ENCODE assay signal across 16 cellular contexts in genomic region chr13:43245374-43245964, GRCh38.
A peak's percentile ranks its signal among the peaks of the same experiment; 100 is the strongest.
DNase-seq lines count a peak whose midpoint lies in the region; ATAC-seq and TF ChIP-seq lines count a peak whose summit lies in the region.
"Had no signal": no experiment of that assay in that cellular context is flagged by ENCODE, and none has a peak within 500 bp of the region (broad histone marks: within the 10 kb centered on the region; RNA-seq: fewer than 3 reads in every experiment).

No MANE protein-coding gene starts in this region.

- no peak for ATAC-seq in activated CD8-positive, alpha-beta memory T cell treated with anti-CD3 and anti-CD28 coated beads, Interleukin-2, amount 10 ng/mL, durations not matched to agents 7 days and 5 days
- ATAC-seq: pancreas had no signal

- dilution Hi-C loops in mammary epithelial cell (cut with HindIII; ENCODE audit: low sequenced_read_pairs): no loop called here

- peak; percentile 58 for DNase-seq in AG04450 (ENCODE audit: low read depth, low spot score)
- peak; percentile 79 for DNase-seq in LHCN-M2 (ENCODE audit: low read depth)
- peak; percentile 63 for DNase-seq in mammary epithelial cell
- peak; percentile 66 for DNase-seq in glomerular visceral epithelial cell (ENCODE audit: extremely low spot score)
- no peak for DNase-seq in NCI-H82 treated with DMSO at 0.1 percent for 48 hours (lab: John Stamatoyannopoulos, UW; ENCODE audit: unreplicated experiment)
- DNase-seq in type B pancreatic cell (ENCODE audit: extremely low spot score, unreplicated experiment): no peak
- no peak for DNase-seq in activated CD8-positive, alpha-beta memory T cell treated with anti-CD3 and anti-CD28 coated beads, Interleukin-2, amount 10 ng/mL, durations not matched to agents 7 days and 5 days
- no peak for DNase-seq in OCI-LY7 (ENCODE audit: low spot score)
- DNase-seq: ACHN; activated B cell treated with CpG ODN at 0.5 μM for 24 hours; activated naive CD4-positive, alpha-beta T cell treated with Interleukin-2 at 50 U/mL for 16 hours; immature natural killer cell; NCI-H2171; substantia nigra had no signal

- peaks cover 26% of the 10 kb centered on the region for H3K4me1 Mint-ChIP-seq in type B pancreatic cell (ENCODE audit: unreplicated experiment)
- H3K4me1 Mint-ChIP-seq in activated CD8-positive, alpha-beta memory T cell treated with anti-CD3 and anti-CD28 coated beads, Interleukin-2, amount 10 ng/mL, durations not matched to agents 7 days and 5 days: no peaks in the 10 kb centered on the region

- WGBS in mammary epithelial cell (ENCODE audit: low coverage, missing lambda C conversion rate): 67% methylated on average over 8 of the region's 8 CpGs

- no peaks in the 10 kb centered on the region for H3K36me3 Mint-ChIP-seq in type B pancreatic cell
- H3K36me3 Mint-ChIP-seq in activated CD8-positive, alpha-beta memory T cell treated with anti-CD3 and anti-CD28 coated beads, Interleukin-2, amount 10 ng/mL, durations not matched to agents 7 days and 5 days: no peaks in the 10 kb centered on the region
- H3K36me3 Mint-ChIP-seq: immature natural killer cell had no signal

- H3K36me3 ChIP-seq in mammary epithelial cell (ENCODE audit: insufficient read depth, low read length) (no peaks in the 10 kb centered on the region), OCI-LY7 (ENCODE audit: insufficient read depth, low read length) (no peaks in the 10 kb centered on the region)
- H3K36me3 ChIP-seq: pancreas had no signal

- no peak overlapping the region for H3K27ac Mint-ChIP-seq in type B pancreatic cell
- H3K27ac Mint-ChIP-seq in activated CD8-positive, alpha-beta memory T cell treated with anti-CD3 and anti-CD28 coated beads, Interleukin-2, amount 10 ng/mL, durations not matched to agents 7 days and 5 days: no peak overlapping the region
- H3K27ac Mint-ChIP-seq: activated B cell treated with CpG ODN at 0.5 μM for 24 hours had no signal

- no TSS peak for BruUV-seq in mammary epithelial cell (replicated peaks; lab: Mats Ljungman, UMichigan)
- no TSS peak for BruUV-seq in OCI-LY7 (replicated peaks; lab: Mats Ljungman, UMichigan)

- H2AFZ ChIP-seq in mammary epithelial cell (ENCODE audit: low read depth, low read length): peak overlapping the region; percentile 70
- no peak overlapping the region for H2AFZ ChIP-seq in OCI-LY7 (ENCODE audit: low read length)

- peaks cover 21% of the 10 kb centered on the region for H3K4me1 ChIP-seq in mammary epithelial cell (ENCODE audit: insufficient read depth, low read length)
- H3K4me1 ChIP-seq in OCI-LY7 (ENCODE audit: insufficient read depth, low read length, poor library complexity, severe bottlenecking): peaks cover 19% of the 10 kb centered on the region
- H3K4me1 ChIP-seq: pancreas had no signal

- intact Hi-C loops in mammary epithelial cell (cut with micrococcal nuclease) (no loop called here), OCI-LY7 (cut with micrococcal nuclease; ENCODE audit: unreplicated experiment) (loop anchor here (10.0 kb wide), 1 partner anchor 971 kb away; the partner anchor contains the start of gene AKAP11)

- no peaks in the 10 kb centered on the region for H3K27me3 ChIP-seq in AG04450 (ENCODE audit: control insufficient read depth, insufficient read depth, low read length)
- H3K27me3 ChIP-seq in mammary epithelial cell (ENCODE audit: insufficient read depth, low read length): no peaks in the 10 kb centered on the region
- H3K27me3 ChIP-seq: pancreas had no signal

- CTCF ChIA-PET in AG04450 (lab: Charles Lee) (interaction anchor here (0.6 kb wide), 2 partner anchors 23 to 177 kb away, joined by 3 to 4 read pairs; no protein-coding TSS in a partner anchor), mammary epithelial cell (lab: Charles Lee; ENCODE audit: low non-redundant PET) (no interaction called here), OCI-LY7 (lab: Charles Lee; ENCODE audit: unreplicated experiment) (no interaction called here)
- CTCF ChIA-PET in activated CD8-positive, alpha-beta memory T cell treated with anti-CD3 and anti-CD28 coated beads, Interleukin-2, amount 10 ng/mL, durations not matched to agents 7 days and 5 days (lab: Charles Lee): no interaction called here

- H3K4me3 ChIP-seq in AG04450 (ENCODE audit: low read depth, low read length) (no peak overlapping the region), mammary epithelial cell (replicated peaks in 1 of 3; ENCODE audit: insufficient read depth in 1 of 3, low read depth in 2 of 3, low read length in 3 of 3) (no peak overlapping the region), OCI-LY7 (ENCODE audit: low read depth, low read length, poor library complexity, severe bottlenecking) (no peak overlapping the region)
- H3K4me3 ChIP-seq: pancreas had no signal

- H3K27ac ChIP-seq in AG04450 (ENCODE audit: low read depth, low read length) (peak overlapping the region; percentile 65), mammary epithelial cell (ENCODE audit: insufficient read depth, low read depth, low read length) (peak overlapping the region; percentile 34), OCI-LY7 (ENCODE audit: low read depth, low read length, poor library complexity, severe bottlenecking) (no peak overlapping the region)
- H3K27ac ChIP-seq: pancreas had no signal

- no peak overlapping the region for H3K9ac ChIP-seq in mammary epithelial cell (ENCODE audit: insufficient read depth, low read length)

- H3K4me2 ChIP-seq in mammary epithelial cell (ENCODE audit: insufficient read depth, low read depth, low read length) (peak overlapping the region; percentile 9), OCI-LY7 (ENCODE audit: low read length) (no peak overlapping the region)

- H3K79me2 ChIP-seq in mammary epithelial cell (ENCODE audit: insufficient read depth, low read length): no peaks in the 10 kb centered on the region
- no peaks in the 10 kb centered on the region for H3K79me2 ChIP-seq in OCI-LY7 (ENCODE audit: insufficient read depth, low read depth, low read length)

- POLR2A ChIA-PET in AG04450 (lab: Yijun Ruan, JAX): interaction anchor here (1.0 kb wide), 1 partner anchor 24 kb away, joined by 5 read pairs; no protein-coding TSS in a partner anchor
- POLR2A ChIA-PET in OCI-LY7 (lab: Charles Lee): no interaction called here

- H4K20me1 ChIP-seq in mammary epithelial cell (ENCODE audit: insufficient read depth, low read length) (no peaks in the 10 kb centered on the region), OCI-LY7 (ENCODE audit: insufficient read depth, low read length) (no peaks in the 10 kb centered on the region)

- TF ChIP-seq CTCF in AG04450 (IDR thresholded peaks at IDR 0.05; ENCODE audit: low read depth, low read length) (no peak), mammary epithelial cell (conservative IDR thresholded peaks at IDR 0.05 in 1 of 2, IDR thresholded peaks at IDR 0.05 in 1 of 2; ENCODE audit: extremely low read depth in 1 of 2, insufficient read depth in 1 of 2, low read depth in 1 of 2, low read length in 2 of 2) (no peak), type B pancreatic cell (conservative IDR thresholded peaks at IDR 0.05) (no peak), OCI-LY7 (conservative IDR thresholded peaks at IDR 0.05; ENCODE audit: low read length) (no peak)

- H3K9me3 Mint-ChIP-seq in type B pancreatic cell: no peaks in the 10 kb centered on the region
- H3K9me3 Mint-ChIP-seq in activated CD8-positive, alpha-beta memory T cell treated with anti-CD3 and anti-CD28 coated beads, Interleukin-2, amount 10 ng/mL, durations not matched to agents 7 days and 5 days (ENCODE audit: low read depth): no peaks in the 10 kb centered on the region
- H3K9me3 Mint-ChIP-seq: activated B cell treated with CpG ODN at 0.5 μM for 24 hours; central memory CD8-positive, alpha-beta T cell; immature natural killer cell had no signal

- H3K9me3 ChIP-seq in AG04450 (ENCODE audit: control insufficient read depth, insufficient read depth, low read length): no peaks in the 10 kb centered on the region
- H3K9me3 ChIP-seq in mammary epithelial cell (replicated peaks; ENCODE audit: insufficient read depth, low read length): no peaks in the 10 kb centered on the region
- no peaks in the 10 kb centered on the region for H3K9me3 ChIP-seq in OCI-LY7 (ENCODE audit: low read length)
- H3K9me3 ChIP-seq: pancreas had no signal

- H3K9me2 ChIP-seq in OCI-LY7 (ENCODE audit: insufficient read depth, low read length): no peaks in the 10 kb centered on the region

- H3K4me3 Mint-ChIP-seq in type B pancreatic cell: no peak overlapping the region
- H3K4me3 Mint-ChIP-seq in activated CD8-positive, alpha-beta memory T cell treated with anti-CD3 and anti-CD28 coated beads, Interleukin-2, amount 10 ng/mL, durations not matched to agents 7 days and 5 days: no peak overlapping the region
- H3K4me3 Mint-ChIP-seq: activated B cell treated with CpG ODN at 0.5 μM for 24 hours; central memory CD8-positive, alpha-beta T cell; immature natural killer cell had no signal

- in situ Hi-C loops in mammary epithelial cell (cut with MboI; ENCODE audit: low sequenced_read_pairs in 2 of 2): no loop called here

- no peaks in the 10 kb centered on the region for H3K27me3 Mint-ChIP-seq in type B pancreatic cell
- peaks cover 22% of the 10 kb centered on the region for H3K27me3 Mint-ChIP-seq in activated CD8-positive, alpha-beta memory T cell treated with anti-CD3 and anti-CD28 coated beads, Interleukin-2, amount 10 ng/mL, durations not matched to agents 7 days and 5 days

Comparison
In these comparisons a context has a peak if more than half of its experiments do, and no peak if none do; other contexts are left out.
1. DNase-seq: peak in AG04450 (single experiment), LHCN-M2 (single experiment), mammary epithelial cell (single experiment) and glomerular visceral epithelial cell (single experiment); none in NCI-H82 treated with DMSO at 0.1 percent for 48 hours (single experiment), type B pancreatic cell (single experiment), activated CD8-positive, alpha-beta memory T cell treated with anti-CD3 and anti-CD28 coated beads, Interleukin-2, amount 10 ng/mL, durations not matched to agents 7 days and 5 days (single experiment) and OCI-LY7 (single experiment).